In the genomic region with DNA sequence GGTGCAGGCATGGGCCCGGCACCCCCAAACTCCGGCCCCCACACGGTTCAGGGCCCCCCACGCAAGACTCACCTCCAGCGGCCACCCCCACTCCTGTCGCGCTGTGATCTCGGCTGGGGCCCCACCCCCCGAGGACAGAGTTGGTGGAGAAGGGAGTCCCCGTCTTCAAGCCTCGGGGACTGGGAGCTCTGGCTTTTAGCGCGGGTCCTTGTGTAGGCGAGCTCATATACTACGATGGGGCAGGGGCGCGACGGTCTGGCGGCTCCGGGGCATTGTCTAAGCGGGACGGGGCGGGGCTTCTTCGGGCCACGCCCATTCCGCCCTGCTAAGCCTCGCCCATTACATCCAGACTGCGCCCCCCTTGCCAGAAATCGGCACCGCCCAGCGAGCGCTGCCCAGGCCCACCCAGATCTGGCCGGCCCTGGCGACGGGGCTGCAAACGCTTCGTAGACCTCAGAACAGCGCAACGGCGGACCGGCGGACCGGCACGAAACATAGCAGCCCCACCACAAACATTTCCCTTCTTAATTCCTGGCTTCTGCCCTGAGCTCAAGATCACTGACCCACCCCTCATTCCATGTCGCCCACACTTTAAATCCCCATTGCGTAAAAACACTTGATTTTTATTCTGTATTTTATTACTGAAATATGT, we compare ENCODE assay signal across 8 cellular contexts. TPM values are rescaled to one million over a fixed set of nuclear protein-coding genes. Genes with fewer than 3 reads are reported as not detected.
DNase-seq lines count a peak whose midpoint lies in the region; ATAC-seq and TF ChIP-seq lines count a peak whose summit lies in the region.

No MANE protein-coding gene starts in this region.

- H3K4me2 ChIP-seq in PC-3 (ENCODE audit: low read length) = peak overlapping the region; percentile 89

- H3K36me3 ChIP-seq in PC-3 (ENCODE audit: low read depth, low read length) = peaks cover 35% of the 10 kb centered on the region

- peak overlapping the region; percentile 30 for H3K27ac ChIP-seq in PC-3 (ENCODE audit: low read length)

- H2AFZ ChIP-seq in PC-3 (ENCODE audit: low read length) = peak overlapping the region; percentile 76

- no peaks in the 10 kb centered on the region for H3K9me2 ChIP-seq in PC-3 (replicated peaks; ENCODE audit: low read length)

- POLR2A ChIA-PET in PC-3 (lab: Charles Lee; ENCODE audit: unreplicated experiment) = interaction anchor here (0.5 to 0.7 kb wide), 5 partner anchors 22 to 1588 kb away, joined by 3 to 5 read pairs (median 3); partner anchors contain the start of gene ZBTB22

- H3K9me3 Mint-ChIP-seq in activated T-helper 2 cell treated with anti-CD3 and anti-CD28 coated beads, Interferon-gamma antibody, Interleukin-2, Interleukin-4, amounts not matched to agents 10 μg/mL and 5 μg/mL and 100 μg/mL, durations not matched to agents 14 hours and 24 hours and 36 hours = no peaks in the 10 kb centered on the region

- BruUV-seq in PC-3 (replicated peaks; lab: Mats Ljungman, UMichigan) = no TSS peak

- peak; percentile 27 for ATAC-seq in HG03039 (IDR thresholded peaks at IDR 0.05; ENCODE audit: unreplicated experiment)
- ATAC-seq in PC-3 = peak; percentile 72

- H3K4me1 ChIP-seq in PC-3 (ENCODE audit: insufficient read depth, low read length) = peaks cover 12% of the 10 kb centered on the region

- peak overlapping the region; percentile 77 for H3K4me3 ChIP-seq in PC-3 (ENCODE audit: low read length)

- H3K9ac ChIP-seq in PC-3 (ENCODE audit: low read length) = peak overlapping the region; percentile 58

- peaks cover 58% of the 10 kb centered on the region for H3K4me1 Mint-ChIP-seq in activated T-helper 2 cell treated with anti-CD3 and anti-CD28 coated beads, Interferon-gamma antibody, Interleukin-2, Interleukin-4, amounts not matched to agents 10 μg/mL and 5 μg/mL and 100 μg/mL, durations not matched to agents 14 hours and 24 hours and 36 hours (ENCODE audit: low read depth)

- CTCF ChIA-PET in PC-3 (lab: Charles Lee) = interaction anchor here (0.6 to 1.5 kb wide), 3 partner anchors 23 to 48 kb away, joined by 3 to 7 read pairs (median 4); no protein-coding TSS in a partner anchor

- no peak for TF ChIP-seq CTCF in PC-3 (conservative IDR thresholded peaks at IDR 0.05; ENCODE audit: low read depth, low read length)

- DNase-seq in GDM1 (lab: John Stamatoyannopoulos, UW) (peak; percentile 82), PC-3 (peak; percentile 79), fibroblast of gingiva (ENCODE audit: low read depth) (peak; percentile 92), myocyte (ENCODE audit: low read depth) (peak; percentile 89), GM19240 (ENCODE audit: insufficient read length, low spot score) (no peak)
- DNase-seq in activated T-helper 2 cell treated with anti-CD3 and anti-CD28 coated beads, Interferon-gamma antibody, Interleukin-2, Interleukin-4, amounts not matched to agents 10 μg/mL and 5 μg/mL and 100 μg/mL, durations not matched to agents 14 hours and 24 hours and 36 hours (ENCODE audit: low spot score) = peak; percentile 56
- DNase-seq in stimulated activated naive CD4-positive, alpha-beta T cell treated with Interleukin-2 at 50 U/mL for 16 hours (lab: John Stamatoyannopoulos, UW) = peak; percentile 58

- peak overlapping the region; percentile 85 for H3K4me3 Mint-ChIP-seq in activated T-helper 2 cell treated with anti-CD3 and anti-CD28 coated beads, Interferon-gamma antibody, Interleukin-2, Interleukin-4, amounts not matched to agents 10 μg/mL and 5 μg/mL and 100 μg/mL, durations not matched to agents 14 hours and 24 hours and 36 hours (ENCODE audit: low read depth)

- peaks cover 64% of the 10 kb centered on the region for H3K36me3 Mint-ChIP-seq in activated T-helper 2 cell treated with anti-CD3 and anti-CD28 coated beads, Interferon-gamma antibody, Interleukin-2, Interleukin-4, amounts not matched to agents 10 μg/mL and 5 μg/mL and 100 μg/mL, durations not matched to agents 14 hours and 24 hours and 36 hours (ENCODE audit: low read depth)

- intact Hi-C loops in PC-3 (cut with micrococcal nuclease) = loop anchor here (1.0 kb wide), 1 partner anchor 39 kb away; no protein-coding TSS in a partner anchor
- intact Hi-C loops in activated T-helper 2 cell treated with anti-CD3 and anti-CD28 coated beads, Interferon-gamma antibody, Interleukin-2, Interleukin-4, amounts not matched to agents 10 μg/mL and 5 μg/mL and 100 μg/mL, durations not matched to agents 14 hours and 24 hours and 36 hours (cut with micrococcal nuclease) = loop anchor here (1.0 to 2.0 kb wide), 2 partner anchors 8 to 41 kb away; no protein-coding TSS in a partner anchor

- H3K27me3 ChIP-seq in PC-3 (ENCODE audit: low read length) = no peaks in the 10 kb centered on the region

- H3K27me3 Mint-ChIP-seq in activated T-helper 2 cell treated with anti-CD3 and anti-CD28 coated beads, Interferon-gamma antibody, Interleukin-2, Interleukin-4, amounts not matched to agents 10 μg/mL and 5 μg/mL and 100 μg/mL, durations not matched to agents 14 hours and 24 hours and 36 hours (ENCODE audit: low read depth) = no peaks in the 10 kb centered on the region

- peak overlapping the region; percentile 6 for H3K27ac Mint-ChIP-seq in activated T-helper 2 cell treated with anti-CD3 and anti-CD28 coated beads, Interferon-gamma antibody, Interleukin-2, Interleukin-4, amounts not matched to agents 10 μg/mL and 5 μg/mL and 100 μg/mL, durations not matched to agents 14 hours and 24 hours and 36 hours

- peaks cover 13% of the 10 kb centered on the region for H4K20me1 ChIP-seq in PC-3 (ENCODE audit: low read length)

- peaks cover 22% of the 10 kb centered on the region for H3K79me2 ChIP-seq in PC-3 (ENCODE audit: low read length)

- H3K9me3 ChIP-seq in PC-3 (ENCODE audit: low read length) = no peaks in the 10 kb centered on the region

- peaks cover 4% of the 10 kb centered on the region for H3F3A ChIP-seq in PC-3 (ENCODE audit: low read length, unreplicated experiment)

RNA-seq across cellular contexts. Expression of gene DDAH2, which starts 1.0 kb away (rescaled TPM):
- 65.5 and 71.6 TPM in 2 replicates for total RNA-seq in PC-3 (2014; rRNA removed)
- 5.8 and 7.7 TPM in 2 replicates for total RNA-seq in activated T-helper 2 cell treated with anti-CD3 and anti-CD28 coated beads, Interferon-gamma antibody, Interleukin-2, Interleukin-4, amounts not matched to agents 10 μg/mL and 5 μg/mL and 100 μg/mL, durations not matched to agents 14 hours and 24 hours and 36 hours
- 120 and 142 TPM in 2 replicates for total RNA-seq in myocyte
- polyA plus RNA-seq in myocyte (2012) = 168 TPM

RNA-seq across cellular contexts. Expression of gene CLIC1, which starts 6.2 kb away (rescaled TPM):
- 708 and 743 TPM in 2 replicates for total RNA-seq in PC-3 (2014; rRNA removed)
- total RNA-seq in activated T-helper 2 cell treated with anti-CD3 and anti-CD28 coated beads, Interferon-gamma antibody, Interleukin-2, Interleukin-4, amounts not matched to agents 10 μg/mL and 5 μg/mL and 100 μg/mL, durations not matched to agents 14 hours and 24 hours and 36 hours = 412 and 423 TPM in 2 replicates
- total RNA-seq in myocyte = 257 and 425 TPM in 2 replicates
- polyA plus RNA-seq in myocyte (2012) = 416 TPM

RNA-seq across cellular contexts. Expression of gene MPIG6B, which starts 6.9 kb away (rescaled TPM):
- total RNA-seq in PC-3 (2014; rRNA removed) (not detected in 2 replicates), myocyte (not detected in 2 replicates)
- not detected in 2 replicates for total RNA-seq in activated T-helper 2 cell treated with anti-CD3 and anti-CD28 coated beads, Interferon-gamma antibody, Interleukin-2, Interleukin-4, amounts not matched to agents 10 μg/mL and 5 μg/mL and 100 μg/mL, durations not matched to agents 14 hours and 24 hours and 36 hours
- 0.30 TPM for polyA plus RNA-seq in myocyte (2012)

RNA-seq across cellular contexts. Expression of gene LY6G6C, which starts 8.6 kb away (rescaled TPM):
- total RNA-seq in PC-3 (2014; rRNA removed) = 0.22 TPM in 1 of 2 replicates, not detected in the other
- not detected in 2 replicates for total RNA-seq in activated T-helper 2 cell treated with anti-CD3 and anti-CD28 coated beads, Interferon-gamma antibody, Interleukin-2, Interleukin-4, amounts not matched to agents 10 μg/mL and 5 μg/mL and 100 μg/mL, durations not matched to agents 14 hours and 24 hours and 36 hours
- total RNA-seq in myocyte = not detected in 2 replicates
- 0.11 TPM for polyA plus RNA-seq in myocyte (2012)

RNA-seq across cellular contexts. Expression of gene MSH5, which starts 9.7 kb away (rescaled TPM):
- total RNA-seq in PC-3 (2014; rRNA removed) (22.7 and 23.0 TPM in 2 replicates), myocyte (7.4 and 8.4 TPM in 2 replicates)
- 82.8 and 93.3 TPM in 2 replicates for total RNA-seq in activated T-helper 2 cell treated with anti-CD3 and anti-CD28 coated beads, Interferon-gamma antibody, Interleukin-2, Interleukin-4, amounts not matched to agents 10 μg/mL and 5 μg/mL and 100 μg/mL, durations not matched to agents 14 hours and 24 hours and 36 hours
- 9.1 TPM for polyA plus RNA-seq in myocyte (2012)
